8 cellular contexts compared by ENCODE assay signal in the genomic region with DNA sequence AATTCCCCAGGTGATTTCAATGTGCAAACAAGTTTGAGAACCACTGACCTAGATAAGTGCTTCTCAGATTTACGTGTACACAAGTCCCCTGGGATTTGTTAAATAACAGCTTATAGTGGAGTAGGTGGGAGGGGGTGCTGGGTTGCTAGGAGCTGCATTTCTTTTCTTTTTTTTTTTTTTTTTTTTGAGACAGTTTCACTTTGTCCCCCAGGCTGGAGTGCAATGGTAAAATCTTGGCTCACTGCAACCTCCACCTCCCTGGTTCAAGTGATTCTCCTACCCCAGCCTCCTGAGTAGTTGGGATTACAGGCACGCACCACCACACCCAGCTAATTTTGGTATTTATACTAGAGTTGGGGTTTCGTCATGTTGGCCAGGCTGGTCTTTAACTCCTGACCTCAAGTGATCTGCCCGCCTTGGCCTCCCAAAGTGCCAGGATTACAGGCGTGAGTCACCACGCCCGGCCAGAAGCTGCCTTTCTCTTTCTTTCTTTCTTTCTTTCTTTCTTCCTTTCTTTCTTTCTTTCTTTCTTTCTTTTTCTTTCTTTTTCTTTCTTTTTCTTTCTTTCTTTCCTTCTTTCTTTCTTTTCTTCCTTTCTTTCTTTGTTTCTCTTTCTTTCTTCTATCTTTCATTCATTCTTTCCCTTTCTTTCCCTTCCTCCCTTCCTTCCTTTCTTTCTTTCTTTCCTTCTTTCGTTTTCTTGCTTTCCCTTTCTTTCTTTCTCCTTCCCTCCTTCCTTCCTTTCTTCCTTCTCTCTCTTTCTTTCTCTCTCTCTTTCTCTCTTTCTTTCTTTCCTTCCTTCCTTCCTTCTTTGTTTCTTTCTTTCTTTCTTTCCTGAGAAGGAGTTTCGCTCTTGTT.
DNase-seq lines count a peak whose midpoint lies in the region; ATAC-seq and TF ChIP-seq lines count a peak whose summit lies in the region.
"Not testable (repeated sequence)": the region's sequence is repeated elsewhere in the genome, so short reads cannot be mapped to it uniquely, and the experiment has no call there.

No MANE protein-coding gene starts in this region.

- not testable (repeated sequence) for H3K36me3 Mint-ChIP-seq in nephron progenitor cell (ENCODE audit: low read depth)

- H3K27ac Mint-ChIP-seq in nephron progenitor cell: peak overlapping the region; percentile 75

- not testable (repeated sequence) for TF ChIP-seq CTCF in nephron progenitor cell (IDR thresholded peaks at IDR 0.05)

- H3K27me3 Mint-ChIP-seq in nephron progenitor cell (ENCODE audit: low read depth, poor library complexity): peaks cover 36% of the 10 kb centered on the region

- DNase-seq in DMS153 treated with DMSO at 0.1 percent for 48 hours (lab: John Stamatoyannopoulos, UW; ENCODE audit: unreplicated experiment) (peak; percentile 56), LHCN-M2 (ENCODE audit: low read depth) (peak; percentile 31), NCI-H2107 (lab: John Stamatoyannopoulos, UW) (peak; percentile 56), NCI-H748 treated with DMSO at 0.1 percent for 48 hours (lab: John Stamatoyannopoulos, UW) (peak; percentile 30)
- not testable (repeated sequence) for DNase-seq in nephron progenitor cell

- H3K4me1 Mint-ChIP-seq in nephron progenitor cell: not testable (repeated sequence)

- peak; percentile 63 for ATAC-seq in GM18517 (IDR thresholded peaks at IDR 0.05; ENCODE audit: unreplicated experiment)
- ATAC-seq in GM21360 (IDR thresholded peaks at IDR 0.05; ENCODE audit: unreplicated experiment): peak; percentile 71
- peak; percentile 62 for ATAC-seq in HG02884 (IDR thresholded peaks at IDR 0.05; ENCODE audit: unreplicated experiment)

- H3K4me3 Mint-ChIP-seq in nephron progenitor cell: not testable (repeated sequence)

- peaks cover 21% of the 10 kb centered on the region for H3K9me3 Mint-ChIP-seq in nephron progenitor cell
